In the genomic region with DNA sequence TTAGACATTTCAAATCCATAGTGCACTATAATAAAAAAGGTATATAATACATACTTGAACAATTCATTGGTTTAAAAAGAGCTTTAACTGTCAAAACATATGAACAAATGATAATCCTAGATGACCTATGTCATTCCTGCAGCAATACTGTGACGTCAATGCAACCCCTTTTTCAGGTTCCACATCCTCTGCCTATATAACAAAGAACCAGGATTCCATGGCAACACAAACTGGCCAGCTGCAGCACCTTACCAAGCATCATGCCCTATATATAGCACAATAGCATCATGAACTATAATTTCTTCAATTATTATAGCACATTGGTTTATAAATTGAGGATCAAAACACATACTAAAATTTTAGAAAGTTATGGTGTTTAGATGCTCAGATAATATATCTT, we compare ENCODE assay signal across 17 cellular contexts. TPM values are rescaled to one million over a fixed set of nuclear protein-coding genes. Genes with fewer than 3 reads are reported as not detected.
DNase-seq lines count a peak whose midpoint lies in the region; ATAC-seq, FAIRE-seq and TF ChIP-seq lines count a peak whose summit lies in the region.
"Had no signal": no experiment of that assay in that cellular context is flagged by ENCODE, and none has a peak within 500 bp of the region (broad histone marks: within the 10 kb centered on the region; RNA-seq: fewer than 3 reads in every experiment).

No MANE protein-coding gene starts in this region.

- peaks cover 27% of the 10 kb centered on the region for H3K4me1 ChIP-seq in HUES6 (ENCODE audit: control insufficient read depth, insufficient read depth, low read length)
- no peaks in the 10 kb centered on the region for H3K4me1 ChIP-seq in tibial nerve

- H3K27ac ChIP-seq in HUES6 (ENCODE audit: low read depth, low read length) (peak overlapping the region; percentile 91), WERI-Rb-1 (peak overlapping the region; percentile 95), tibial nerve (no peak overlapping the region)

- H3K36me3 Mint-ChIP-seq in activated naive CD4-positive, alpha-beta T cell treated with anti-CD3 and anti-CD28 coated beads, Interleukin-2, amount 50 U/mL, for 72 hours, result no peaks in the 10 kb centered on the region
- H3K36me3 Mint-ChIP-seq: activated CD4-positive, alpha-beta memory T cell treated with anti-CD3 and anti-CD28 coated beads for 36 hours had no signal

- H3K27me3 ChIP-seq in HUES6 (ENCODE audit: control insufficient read depth, insufficient read depth, low read length), result no peaks in the 10 kb centered on the region
- no peaks in the 10 kb centered on the region for H3K27me3 ChIP-seq in WERI-Rb-1 (ENCODE audit: insufficient read depth, low read depth, severe bottlenecking)
- no peaks in the 10 kb centered on the region for H3K27me3 ChIP-seq in tibial nerve

- ATAC-seq in GM18907 (IDR thresholded peaks at IDR 0.05; ENCODE audit: unreplicated experiment), result no peak
- ATAC-seq in HG02852 (IDR thresholded peaks at IDR 0.05; ENCODE audit: unreplicated experiment), result no peak
- ATAC-seq in activated naive CD4-positive, alpha-beta T cell treated with anti-CD3 and anti-CD28 coated beads, Interleukin-2, amount 50 U/mL, for 72 hours, result no peak
- ATAC-seq: left colon had no signal

- H3K4me3 ChIP-seq in HUES6 (ENCODE audit: low read depth, low read length) (peak overlapping the region; percentile 82), WERI-Rb-1 (ENCODE audit: low read depth, low read length) (peak overlapping the region; percentile 88; the same call in 1 of the 2 replicates), tibial nerve (no peak overlapping the region)

- WGBS in tibial nerve, 2 donors, result 66 to 73% methylated on average over 1 of the region's 1 CpG

- no peak for TF ChIP-seq CTCF in WERI-Rb-1 (IDR thresholded peaks at IDR 0.05; ENCODE audit: low read depth, low read length)
- no peak for TF ChIP-seq CTCF in tibial nerve (IDR thresholded peaks at IDR 0.05)

- H3K9ac ChIP-seq in HUES6 (ENCODE audit: low read length), result no peak overlapping the region

- TF ChIP-seq EP300 in tibial nerve (IDR thresholded peaks at IDR 0.05), result no peak

- H3K9me3 ChIP-seq in HUES6 (ENCODE audit: control insufficient read depth, insufficient read depth, low read depth, low read length) (no peaks in the 10 kb centered on the region), WERI-Rb-1 (ENCODE audit: severe bottlenecking) (no peaks in the 10 kb centered on the region), tibial nerve (no peaks in the 10 kb centered on the region)

- DNase-seq in GM12891 (ENCODE audit: insufficient read length, low spot score), result no peak
- DNase-seq in WERI-Rb-1, result no peak
- DNase-seq in lung microvascular endothelial cell (ENCODE audit: low read depth in 2 of 2), result peak; percentile 74 to 88
- no peak for DNase-seq in tibial nerve (ENCODE audit: low spot score in 2 of 2)
- DNase-seq in activated naive CD4-positive, alpha-beta T cell treated with anti-CD3 and anti-CD28 coated beads, Interleukin-2, amount 50 U/mL, for 72 hours (ENCODE audit: low spot score in 2 of 2), result no peak
- DNase-seq: activated CD4-positive, alpha-beta memory T cell treated with anti-CD3 and anti-CD28 coated beads for 36 hours; activated naive CD4-positive, alpha-beta T cell treated with anti-CD3 and anti-CD28 coated beads for 36 hours; left colon; NCI-H1694; occipital lobe; OCI-M1; stimulated activated CD4-positive, alpha-beta T cell treated with anti-CD3 and anti-CD28 coated beads, Interleukin-12 subunit alpha, Interleukin-12 subunit beta, amount 100 ng/mL, for 4 hours had no signal

- peak overlapping the region in 1 of 2 donors; percentile 72 for H3K27ac Mint-ChIP-seq in activated naive CD4-positive, alpha-beta T cell treated with anti-CD3 and anti-CD28 coated beads, Interleukin-2, amount 50 U/mL, for 72 hours
- H3K27ac Mint-ChIP-seq: activated CD4-positive, alpha-beta memory T cell treated with anti-CD3 and anti-CD28 coated beads for 36 hours; activated naive CD4-positive, alpha-beta T cell treated with anti-CD3 and anti-CD28 coated beads for 36 hours; T-helper 2 cell treated with Interferon-gamma antibody and Interleukin-4, amounts not matched to agents 5 μg/mL and 100 μg/mL, for 36 hours had no signal

- TF ChIP-seq POLR2A in GM12891 (IDR thresholded peaks at IDR 0.05; ENCODE audit: low read depth, low read length), result no peak
- no peak for TF ChIP-seq POLR2A in tibial nerve (IDR thresholded peaks at IDR 0.05)

- H3K36me3 ChIP-seq in HUES6 (ENCODE audit: control insufficient read depth, insufficient read depth, low read length), result no peaks in the 10 kb centered on the region; the same call in 1 of the 2 replicates
- no peaks in the 10 kb centered on the region for H3K36me3 ChIP-seq in WERI-Rb-1
- H3K36me3 ChIP-seq in tibial nerve, result no peaks in the 10 kb centered on the region

- no peaks in the 10 kb centered on the region for H3K9me3 Mint-ChIP-seq in activated naive CD4-positive, alpha-beta T cell treated with anti-CD3 and anti-CD28 coated beads, Interleukin-2, amount 50 U/mL, for 72 hours
- H3K9me3 Mint-ChIP-seq: T-helper 2 cell treated with Interferon-gamma antibody and Interleukin-4, amounts not matched to agents 5 μg/mL and 100 μg/mL, for 36 hours had no signal

- no peak for FAIRE-seq in GM12891 (lab: Jason Lieb, UNC)
- FAIRE-seq: frontal cortex had no signal

TF ChIP-seq in GM12891, 5 proteins besides CTCF, POLR2A, EP300 and RAD21:
- TF ChIP-seq SPI1 (IDR thresholded peaks at IDR 0.05; ENCODE audit: low read depth, low read length) (peak; percentile 42; the same call in 1 of the 2 replicates), TAF1 (IDR thresholded peaks at IDR 0.05; ENCODE audit: low read depth, low read length) (no peak)
TF ChIP-seq in GM12891: peak in this region for 1.

RNA-seq across cellular contexts. Expression of a gene that starts 0.6 kb away (rescaled TPM):
- 0.09 TPM for polyA plus RNA-seq in GM12891 (2012; ENCODE audit: low read depth, missing spikeins)
- total RNA-seq in lung microvascular endothelial cell (5.0 and 12.4 TPM in 2 replicates), tibial nerve (1 to 10 TPM; 2.7 to 4.2 (median 3.0) TPM)
- not detected for total RNA-seq in activated naive CD4-positive, alpha-beta T cell treated with anti-CD3 and anti-CD28 coated beads, Interleukin-2, amount 50 U/mL, for 72 hours
- total RNA-seq: activated CD4-positive, alpha-beta memory T cell treated with anti-CD3 and anti-CD28 coated beads for 36 hours; activated naive CD4-positive, alpha-beta T cell treated with anti-CD3 and anti-CD28 coated beads for 36 hours had no signal

Comparison
In these comparisons a context has a peak if more than half of its experiments do, and no peak if none do; other contexts are left out.
1. DNase-seq: peak in lung microvascular endothelial cell (2 of 2); none in GM12891 (single experiment), WERI-Rb-1 (single experiment), tibial nerve (0 of 2) and activated naive CD4-positive, alpha-beta T cell treated with anti-CD3 and anti-CD28 coated beads, Interleukin-2, amount 50 U/mL, for 72 hours (0 of 2).
2. H3K27ac ChIP-seq: peak in HUES6 (single experiment) and WERI-Rb-1 (single experiment); none in tibial nerve (0 of 4).
3. H3K4me3 ChIP-seq: peak in HUES6 (single experiment) and WERI-Rb-1 (single experiment); none in tibial nerve (0 of 4).